8 cellular contexts compared by ENCODE assay signal in genomic region chr22:30567277-30567676, GRCh38. TPM values are rescaled to one million over a fixed set of nuclear protein-coding genes. Genes with fewer than 3 reads are reported as not detected.
"Had no signal": no experiment of that assay in that cellular context is flagged by ENCODE, and none has a peak within 500 bp of the region (broad histone marks: within the 10 kb centered on the region; RNA-seq: fewer than 3 reads in every experiment).

No MANE protein-coding gene starts in this region.

RNA-seq across cellular contexts. Expression of gene GAL3ST1, which starts 7.2 kb away (rescaled TPM):
- total RNA-seq: OCI-LY7, PC-3, RPMI7951, SJCRH30, SJSA1 had no signal
- polyA plus RNA-seq: SK-N-SH had no signal

RNA-seq across cellular contexts. Expression of gene SEC14L6, which starts 20.7 kb away (rescaled TPM):
- total RNA-seq: OCI-LY7, PC-3, Right ventricle myocardium superior, RPMI7951, SJCRH30, SJSA1, SK-MEL-5 had no signal
- polyA plus RNA-seq: SK-N-SH had no signal
